Comparison of ENCODE assay signal across 16 cellular contexts in genomic region chr14:63713058-63713457, GRCh38. TPM values are rescaled to one million over a fixed set of nuclear protein-coding genes. Genes with fewer than 3 reads are reported as not detected.
DNase-seq lines count a peak whose midpoint lies in the region; FAIRE-seq and TF ChIP-seq lines count a peak whose summit lies in the region.
"Had no signal": no experiment of that assay in that cellular context is flagged by ENCODE, and none has a peak within 500 bp of the region (broad histone marks: within the 10 kb centered on the region; RNA-seq: fewer than 3 reads in every experiment).

No MANE protein-coding gene starts in this region.

- H3K9me3 ChIP-seq in CD8-positive, alpha-beta memory T cell (ENCODE audit: low read length) = no peaks in the 10 kb centered on the region
- H3K9me3 ChIP-seq in keratinocyte (ENCODE audit: control insufficient read depth, low read depth, low read length) = no peaks in the 10 kb centered on the region

- no peaks in the 10 kb centered on the region for H3K27me3 ChIP-seq in CD8-positive, alpha-beta memory T cell (ENCODE audit: insufficient read depth, low read length, poor library complexity, severe bottlenecking)
- no peaks in the 10 kb centered on the region for H3K27me3 ChIP-seq in keratinocyte (ENCODE audit: control insufficient read depth, extremely low read depth, insufficient read depth, low read length)
- H3K27me3 ChIP-seq: vagina had no signal

- peak overlapping the region; percentile 18 to 88 (median 54) for H3K4me3 Mint-ChIP-seq in CD8-positive, alpha-beta memory T cell
- H3K4me3 Mint-ChIP-seq in activated T-helper 1 cell treated with anti-CD3 and anti-CD28 coated beads, Interleukin-12 subunit alpha, Interleukin-12 subunit beta, Interleukin-2, Interleukin-4 antibody, amounts not matched to agents 30 ng/mL and 10 ng/mL and 1 ng/mL, durations not matched to agents 14 hours and 24 hours and 36 hours = no peak overlapping the region

- POLR2A ChIA-PET in CD8-positive, alpha-beta memory T cell (lab: Charles Lee) = no interaction called here

- no peak for TF ChIP-seq CTCF in keratinocyte (optimal IDR thresholded peaks at IDR 0.05 in 1 of 3, IDR thresholded peaks at IDR 0.05 in 1 of 3, conservative IDR thresholded peaks at IDR 0.05 in 1 of 3; ENCODE audit: extremely low read depth in 1 of 3, insufficient read depth in 2 of 3, low read length in 3 of 3)

- H3K27ac Mint-ChIP-seq in CD8-positive, alpha-beta memory T cell = peak overlapping the region in 7 of 8 donors; percentile 0 to 95 (median 61)
- H3K27ac Mint-ChIP-seq in activated T-helper 1 cell treated with anti-CD3 and anti-CD28 coated beads, Interleukin-12 subunit alpha, Interleukin-12 subunit beta, Interleukin-2, Interleukin-4 antibody, amounts not matched to agents 30 ng/mL and 10 ng/mL and 1 ng/mL, durations not matched to agents 14 hours and 24 hours and 36 hours = peak overlapping the region; percentile 0

- H4K20me1 ChIP-seq in keratinocyte (ENCODE audit: control insufficient read depth, extremely low read depth, insufficient read depth, low read length) = no peaks in the 10 kb centered on the region

- H3K9me3 Mint-ChIP-seq in CD8-positive, alpha-beta memory T cell = peaks cover 0 to 17% (median 12%) of the 10 kb centered on the region in 5 donors
- peaks cover 14% of the 10 kb centered on the region for H3K9me3 Mint-ChIP-seq in activated T-helper 1 cell treated with anti-CD3 and anti-CD28 coated beads, Interleukin-12 subunit alpha, Interleukin-12 subunit beta, Interleukin-2, Interleukin-4 antibody, amounts not matched to agents 30 ng/mL and 10 ng/mL and 1 ng/mL, durations not matched to agents 14 hours and 24 hours and 36 hours

- dilution Hi-C loops in keratinocyte (cut with MboI; ENCODE audit: extremely low pct_ligation_motif_present, low sequenced_read_pairs) = no loop called here

- FAIRE-seq in GM19239 (lab: Jason Lieb, UNC) (peak; percentile 78), keratinocyte (lab: Jason Lieb, UNC) (no peak)
- FAIRE-seq: bronchial epithelial cell, G401.6 had no signal

- H3K4me2 ChIP-seq in keratinocyte (ENCODE audit: control insufficient read depth, extremely low read depth, insufficient read depth, low read depth, low read length) = no peak overlapping the region
- H3K4me2 ChIP-seq: smooth muscle cell had no signal

- H3K36me3 Mint-ChIP-seq in CD8-positive, alpha-beta memory T cell = peaks cover 13 to 26% (median 14%) of the 10 kb centered on the region in 3 donors
- H3K36me3 Mint-ChIP-seq in activated T-helper 1 cell treated with anti-CD3 and anti-CD28 coated beads, Interleukin-12 subunit alpha, Interleukin-12 subunit beta, Interleukin-2, Interleukin-4 antibody, amounts not matched to agents 30 ng/mL and 10 ng/mL and 1 ng/mL, durations not matched to agents 14 hours and 24 hours and 36 hours (ENCODE audit: low read depth) = peaks cover 25% of the 10 kb centered on the region

- DNase-seq in CD8-positive, alpha-beta memory T cell = no peak
- DNase-seq in GM19239 (ENCODE audit: insufficient read length, low spot score) (no peak), keratinocyte (ENCODE audit: low read depth, low spot score) (no peak), DMS153 (lab: John Stamatoyannopoulos, UW) (no peak), SIG-M5 (lab: John Stamatoyannopoulos, UW) (no peak), epidermal melanocyte (ENCODE audit: insufficient read length, low spot score) (no peak)
- DNase-seq in activated T-helper 1 cell treated with anti-CD3 and anti-CD28 coated beads, Interleukin-12 subunit alpha, Interleukin-12 subunit beta, Interleukin-2, Interleukin-4 antibody, amounts not matched to agents 30 ng/mL and 10 ng/mL and 1 ng/mL, durations not matched to agents 14 hours and 24 hours and 36 hours (ENCODE audit: low spot score) = no peak
- DNase-seq: left ventricle myocardium inferior, NCI-H146, NCI-H524 treated with DMSO at 0.1 percent for 48 hours, posterior cingulate gyrus had no signal

- no peak overlapping the region for H3K9ac ChIP-seq in keratinocyte (ENCODE audit: control insufficient read depth, extremely low read depth, insufficient read depth, low read length)

- intact Hi-C loops in activated T-helper 1 cell treated with anti-CD3 and anti-CD28 coated beads, Interleukin-12 subunit alpha, Interleukin-12 subunit beta, Interleukin-2, Interleukin-4 antibody, amounts not matched to agents 30 ng/mL and 10 ng/mL and 1 ng/mL, durations not matched to agents 14 hours and 24 hours and 36 hours (cut with micrococcal nuclease) = loop anchor here (2.0 kb wide), 1 partner anchor 14 kb away; no protein-coding TSS in a partner anchor

- peaks cover 15% of the 10 kb centered on the region for H3K79me2 ChIP-seq in keratinocyte (ENCODE audit: control insufficient read depth, insufficient read depth, low read length)

- no peaks in the 10 kb centered on the region for H3K36me3 ChIP-seq in CD8-positive, alpha-beta memory T cell (ENCODE audit: insufficient read depth, low read length)
- H3K36me3 ChIP-seq in keratinocyte (ENCODE audit: control insufficient read depth in 2 of 2, extremely low read depth in 1 of 2, insufficient read depth in 2 of 2, low read length in 2 of 2) = no peaks in the 10 kb centered on the region

- CTCF ChIA-PET in CD8-positive, alpha-beta memory T cell (lab: Charles Lee) = interaction anchor here (0.7 kb wide), 1 partner anchor 81 kb away, joined by 3 read pairs; no protein-coding TSS in a partner anchor

- H2AFZ ChIP-seq in keratinocyte (ENCODE audit: control insufficient read depth, low read length) = no peak overlapping the region

- no peaks in the 10 kb centered on the region for H3K9me1 ChIP-seq in keratinocyte (ENCODE audit: control insufficient read depth, extremely low read depth, insufficient read depth, low read length)

- H3K4me3 ChIP-seq in CD8-positive, alpha-beta memory T cell (ENCODE audit: low read length) = no peak overlapping the region
- no peak overlapping the region for H3K4me3 ChIP-seq in keratinocyte (ENCODE audit: control insufficient read depth in 2 of 3, extremely low read depth in 1 of 3, insufficient read depth in 2 of 3, low read depth in 1 of 3, low read length in 3 of 3)
- H3K4me3 ChIP-seq: left ventricle myocardium inferior, smooth muscle cell, vagina had no signal

- H3K4me1 ChIP-seq in CD8-positive, alpha-beta memory T cell (ENCODE audit: insufficient read depth, low read length) = peaks cover 24% of the 10 kb centered on the region
- H3K4me1 ChIP-seq in keratinocyte (ENCODE audit: control insufficient read depth, extremely low read depth, insufficient read depth, low read length) = peaks cover 11% of the 10 kb centered on the region
- H3K4me1 ChIP-seq: vagina had no signal

- H3K27ac ChIP-seq in CD8-positive, alpha-beta memory T cell (ENCODE audit: low read depth, low read length) = no peak overlapping the region
- H3K27ac ChIP-seq in keratinocyte (ENCODE audit: control insufficient read depth, insufficient read depth, low read length) = peak overlapping the region; percentile 37
- H3K27ac ChIP-seq: C4-2B, left ventricle myocardium inferior, vagina had no signal

- H3K4me1 Mint-ChIP-seq in CD8-positive, alpha-beta memory T cell = peaks cover 30 to 43% (median 32%) of the 10 kb centered on the region in 3 donors
- H3K4me1 Mint-ChIP-seq in activated T-helper 1 cell treated with anti-CD3 and anti-CD28 coated beads, Interleukin-12 subunit alpha, Interleukin-12 subunit beta, Interleukin-2, Interleukin-4 antibody, amounts not matched to agents 30 ng/mL and 10 ng/mL and 1 ng/mL, durations not matched to agents 14 hours and 24 hours and 36 hours (ENCODE audit: low read depth) = peaks cover 26% of the 10 kb centered on the region

- H3K27me3 Mint-ChIP-seq in CD8-positive, alpha-beta memory T cell = no peaks in the 10 kb centered on the region
- no peaks in the 10 kb centered on the region for H3K27me3 Mint-ChIP-seq in activated T-helper 1 cell treated with anti-CD3 and anti-CD28 coated beads, Interleukin-12 subunit alpha, Interleukin-12 subunit beta, Interleukin-2, Interleukin-4 antibody, amounts not matched to agents 30 ng/mL and 10 ng/mL and 1 ng/mL, durations not matched to agents 14 hours and 24 hours and 36 hours (ENCODE audit: insufficient read depth)

RNA-seq across cellular contexts. Expression of gene SGPP1, which starts 14.8 kb away (rescaled TPM):
- 10 to 100 TPM; 12.4 to 13.9 TPM for total RNA-seq in CD8-positive, alpha-beta memory T cell
- polyA plus RNA-seq in CD8-positive, alpha-beta memory T cell = 15.1 TPM
- total RNA-seq in activated T-helper 1 cell treated with anti-CD3 and anti-CD28 coated beads, Interleukin-12 subunit alpha, Interleukin-12 subunit beta, Interleukin-2, Interleukin-4 antibody, amounts not matched to agents 30 ng/mL and 10 ng/mL and 1 ng/mL, durations not matched to agents 14 hours and 24 hours and 36 hours = 14.7 and 14.8 TPM in 2 replicates
- polyA plus RNA-seq in keratinocyte = 14.7 to 28.7 TPM (median 17.6 TPM) in 3 replicates
- 2.6 TPM for polyA plus RNA-seq in keratinocyte (2011; ENCODE audit: low read depth)
- polyA plus RNA-seq in keratinocyte (2011; cell fraction: cytosol; rRNA removed) = 8.7 and 13.8 TPM in 2 replicates
- polyA plus RNA-seq in keratinocyte (2011; cell fraction: nucleus; rRNA removed) = 24.4 and 33.5 TPM in 2 replicates
- 12.3 and 17.5 TPM in 2 replicates for polyA plus RNA-seq in keratinocyte (2012; ENCODE audit: low replicate concordance)
- 9.3 to 13.6 TPM (median 12.8 TPM) in 3 replicates for polyA minus RNA-seq in keratinocyte
- 10.0 TPM for polyA minus RNA-seq in keratinocyte (2011; cell fraction: cytosol; rRNA and poly(A)+ RNA removed)
- 19.4 and 30.9 TPM in 2 replicates for polyA minus RNA-seq in keratinocyte (2011; cell fraction: nucleus; rRNA and poly(A)+ RNA removed)
